6 cellular contexts compared by ENCODE assay signal in genomic region chr14:103521438-103521961, GRCh38. TPM values are rescaled to one million over a fixed set of nuclear protein-coding genes. Genes with fewer than 3 reads are reported as not detected.
DNase-seq lines count a peak whose midpoint lies in the region.

No MANE protein-coding gene starts in this region.

- H3K9me3 ChIP-seq in GM23248 (ENCODE audit: low read depth) (no peaks in the 10 kb centered on the region), muscle layer of colon (ENCODE audit: low read length) (no peaks in the 10 kb centered on the region)

- no peaks in the 10 kb centered on the region for H4K20me1 ChIP-seq in GM23248 (ENCODE audit: insufficient read depth)

- 2% methylated on average over 7 to 34 of the region's 78 CpGs for WGBS in GM23248 (ENCODE audit: low coverage in 1 of 2, low lambda C conversion rate in 2 of 2, missing lambda C conversion rate in 2 of 2), 2 experiments

- H3F3A ChIP-seq in GM23248 (ENCODE audit: insufficient read depth) = peaks cover 1% of the 10 kb centered on the region; the same call in 1 of the 2 replicates

- H3K36me3 ChIP-seq in GM23248 (ENCODE audit: low read depth) (no peaks in the 10 kb centered on the region), muscle layer of colon (ENCODE audit: insufficient read depth, low read length) (peaks cover 15% of the 10 kb centered on the region)

- in situ Hi-C loops in GM23248 (cut with MboI) = no loop called here

- H3K27ac ChIP-seq in GM23248 (no peak overlapping the region), angular gyrus (ENCODE audit: low read depth, low read length) (peak overlapping the region; percentile 93), muscle layer of colon (ENCODE audit: low read depth, low read length) (peak overlapping the region; percentile 86)

- no peaks in the 10 kb centered on the region for H3K9me2 ChIP-seq in GM23248 (ENCODE audit: insufficient read depth)

- H3K79me2 ChIP-seq in GM23248 (ENCODE audit: insufficient read depth) = no peaks in the 10 kb centered on the region

- H3K4me3 ChIP-seq in GM23248 (peak overlapping the region; percentile 57), muscle layer of colon (ENCODE audit: low read depth in 1 of 2, low read length in 2 of 2) (peak overlapping the region; percentile 62 to 65)

- H3K4me1 ChIP-seq in GM23248 (ENCODE audit: insufficient read depth) (peaks cover 11% of the 10 kb centered on the region), muscle layer of colon (ENCODE audit: insufficient read depth, low read length) (peaks cover 65% of the 10 kb centered on the region)

- H3K9ac ChIP-seq in GM23248 (peak overlapping the region; percentile 19; the same call in 1 of the 2 replicates), muscle layer of colon (ENCODE audit: low read length) (no peak overlapping the region)

- DNase-seq in GM23248 (peak; percentile 40), NCI-H1048 (lab: John Stamatoyannopoulos, UW) (no peak), amniotic stem cell (lab: John Stamatoyannopoulos, UW) (no peak), DMS79 (lab: John Stamatoyannopoulos, UW) (no peak)

- H3K4me2 ChIP-seq in GM23248 (ENCODE audit: unreplicated experiment) = peak overlapping the region; percentile 9

- H3K27me3 ChIP-seq in GM23248 (replicated peaks; ENCODE audit: insufficient read depth) (no peaks in the 10 kb centered on the region), muscle layer of colon (ENCODE audit: control insufficient read depth in 1 of 2, insufficient read depth in 2 of 2, low read length in 2 of 2) (no peaks in the 10 kb centered on the region)

- H2AFZ ChIP-seq in GM23248 = peak overlapping the region; percentile 30; the same call in 1 of the 2 replicates

RNA-seq across cellular contexts. Expression of gene CKB, which starts 1.1 kb away (rescaled TPM):
- total RNA-seq in GM23248 (2014; rRNA removed; shearing (Covaris generic)) = 18.5 and 27.2 TPM in 2 replicates
- 28.0 and 32.2 TPM in 2 replicates for polyA plus RNA-seq in GM23248 (2016; fragmentation: Nextera tagmentation; extraction: Ambion mirVana)

RNA-seq across cellular contexts. Expression of gene TRMT61A, which starts 7.5 kb away (rescaled TPM):
- total RNA-seq in GM23248 (2014; rRNA removed; shearing (Covaris generic)) = 13.2 and 15.0 TPM in 2 replicates
- polyA plus RNA-seq in GM23248 (2016; fragmentation: Nextera tagmentation; extraction: Ambion mirVana) = 12.7 and 13.3 TPM in 2 replicates

RNA-seq across cellular contexts. Expression of gene BAG5, which starts 41.0 kb away (rescaled TPM):
- 23.9 and 25.8 TPM in 2 replicates for total RNA-seq in GM23248 (2014; rRNA removed; shearing (Covaris generic))
- polyA plus RNA-seq in GM23248 (2016; fragmentation: Nextera tagmentation; extraction: Ambion mirVana) = 28.6 and 29.1 TPM in 2 replicates

RNA-seq across cellular contexts. Expression of gene COA8, which starts 41.3 kb away (rescaled TPM):
- 28.9 and 45.8 TPM in 2 replicates for total RNA-seq in GM23248 (2014; rRNA removed; shearing (Covaris generic))
- polyA plus RNA-seq in GM23248 (2016; fragmentation: Nextera tagmentation; extraction: Ambion mirVana) = 96.3 and 108 TPM in 2 replicates
